ENCODE assay signal across 9 cellular contexts in genomic region chr5:149268928-149269557, GRCh38. TPM values are rescaled to one million over a fixed set of nuclear protein-coding genes. Genes with fewer than 3 reads are reported as not detected.
A peak's percentile ranks its signal among the peaks of the same experiment; 100 is the strongest.
DNase-seq lines count a peak whose midpoint lies in the region; ATAC-seq, FAIRE-seq and TF ChIP-seq lines count a peak whose summit lies in the region.
"Had no signal": no experiment of that assay in that cellular context is flagged by ENCODE, and none has a peak within 500 bp of the region (broad histone marks: within the 10 kb centered on the region; RNA-seq: fewer than 3 reads in every experiment).

No MANE protein-coding gene starts in this region.

- peaks cover 11% of the 10 kb centered on the region for H3K4me1 ChIP-seq in osteoblast (ENCODE audit: insufficient read depth, low read length)

- no peak overlapping the region for H3K4me3 ChIP-seq in epithelial cell of proximal tubule (ENCODE audit: low read depth, low read length)
- H3K4me3 ChIP-seq in osteoblast (ENCODE audit: insufficient read depth, low read length) = no peak overlapping the region
- H3K4me3 ChIP-seq: HAP-1 had no signal

- no peak overlapping the region for H2AFZ ChIP-seq in osteoblast (ENCODE audit: low read length)

- H3K9me3 ChIP-seq in osteoblast (ENCODE audit: low read depth, low read length) = peaks cover 5% of the 10 kb centered on the region

- no peaks in the 10 kb centered on the region for H4K20me1 ChIP-seq in osteoblast (ENCODE audit: insufficient read depth, low read length)

- peaks cover 15% of the 10 kb centered on the region for H3K27me3 ChIP-seq in osteoblast (ENCODE audit: insufficient read depth, low read length)

- H3K4me2 ChIP-seq in osteoblast (ENCODE audit: insufficient read depth, low read length) = no peak overlapping the region

- no peaks in the 10 kb centered on the region for H3K79me2 ChIP-seq in osteoblast (ENCODE audit: insufficient read depth, low read length)

- FAIRE-seq in HTR-8/SVneo (lab: Jason Lieb, UNC) = no peak

- DNase-seq in A172 (ENCODE audit: low spot score) (peak; percentile 69), EL (peak; percentile 68), HTR-8/SVneo (ENCODE audit: insufficient read length, low spot score) (peak; percentile 78), RPMI7951 (ENCODE audit: low read depth) (peak; percentile 67), epithelial cell of proximal tubule (ENCODE audit: low read depth) (no peak), osteoblast (ENCODE audit: insufficient read length, low spot score, missing footprints) (peak; percentile 76)
- DNase-seq in stimulated activated CD4-positive, alpha-beta T cell treated with anti-CD3 and anti-CD28 coated beads, Interleukin-4, amount 100 ng/mL, for 1 hour = no peak

- peak; percentile 77 for TF ChIP-seq CTCF in epithelial cell of proximal tubule (conservative IDR thresholded peaks at IDR 0.05; ENCODE audit: low read depth, low read length)
- peak; percentile 63 for TF ChIP-seq CTCF in osteoblast (IDR thresholded peaks at IDR 0.05; ENCODE audit: extremely low read depth, low read depth, low read length)

- H3K36me3 ChIP-seq in osteoblast (ENCODE audit: insufficient read depth, low read length) = no peaks in the 10 kb centered on the region
- H3K36me3 ChIP-seq: HAP-1 had no signal

- no peak overlapping the region for H3K27ac ChIP-seq in osteoblast (ENCODE audit: low read depth, low read length)

- ATAC-seq in GM19463 (IDR thresholded peaks at IDR 0.05; ENCODE audit: unreplicated experiment) = no peak

RNA-seq across cellular contexts. Expression of gene AFAP1L1, which starts 2.6 kb away (rescaled TPM):
- 0.36 and 1.4 TPM in 2 replicates for total RNA-seq in A172 (2014; rRNA removed; shearing (Covaris generic))
- total RNA-seq in RPMI7951 (2014; rRNA removed; shearing (Covaris generic)) = 14.3 and 14.8 TPM in 2 replicates
- 17.2 and 27.2 TPM in 2 replicates for total RNA-seq in epithelial cell of proximal tubule
- total RNA-seq in osteoblast = 1.1 and 1.5 TPM in 2 replicates

Comparison
In these comparisons a context has a peak if more than half of its experiments do, and no peak if none do; other contexts are left out.
1. DNase-seq: peak in A172 (single experiment), EL (single experiment), HTR-8/SVneo (single experiment), RPMI7951 (single experiment) and osteoblast (single experiment); none in epithelial cell of proximal tubule (single experiment) and stimulated activated CD4-positive, alpha-beta T cell treated with anti-CD3 and anti-CD28 coated beads, Interleukin-4, amount 100 ng/mL, for 1 hour (single experiment).